Comparison of ENCODE assay signal across 37 cellular contexts in the genomic region with DNA sequence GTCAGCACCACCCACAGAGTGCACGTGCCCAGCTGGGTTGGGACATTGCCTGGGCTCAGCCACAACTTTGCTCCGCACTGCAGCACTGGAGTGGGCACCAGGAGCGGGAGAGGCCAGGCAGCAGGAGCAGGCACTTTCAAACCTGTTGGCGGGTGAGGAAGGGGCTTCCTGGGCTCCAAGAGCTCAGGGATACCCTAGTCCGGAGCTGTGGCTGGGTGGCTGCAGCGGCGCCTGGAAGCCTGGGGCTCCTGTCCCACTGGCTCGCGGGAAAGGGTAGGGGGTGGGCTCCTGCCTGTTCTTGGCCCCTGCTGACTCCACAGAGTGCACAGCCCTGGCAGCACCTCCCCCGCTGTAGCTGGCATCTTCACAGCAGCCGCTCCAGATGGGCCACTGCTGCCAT.
"Had no signal": no experiment of that assay in that cellular context is flagged by ENCODE, and none has a peak within 500 bp of the region (broad histone marks: within the 10 kb centered on the region; RNA-seq: fewer than 3 reads in every experiment).

No MANE protein-coding gene starts in this region.

- H3K4me1 ChIP-seq: ascending aorta had no signal

- DNase-seq: activated CD4-positive, alpha-beta memory T cell treated with anti-CD3 and anti-CD28 coated beads, Interleukin-2, amount 10 ng/mL, durations not matched to agents 7 days and 5 days; activated CD4-positive, alpha-beta T cell treated with anti-CD3 and anti-CD28 coated beads for 1 hour; activated CD4-positive, alpha-beta T cell treated with anti-CD3 and anti-CD28 coated beads for 36 hours; activated CD4-positive, alpha-beta T cell treated with anti-CD3 and anti-CD28 coated beads for 48 hours; activated CD4-positive, alpha-beta T cell treated with anti-CD3 and anti-CD28 coated beads, Interleukin-2, amount 10 ng/mL, durations not matched to agents 7 days and 5 days; activated CD4-positive, alpha-beta T cell treated with anti-CD3 and anti-CD28 coated beads, Interleukin-2, amount 50 U/mL, for 48 hours; activated CD4-positive, CD25-positive, alpha-beta regulatory T cell; activated CD8-positive, alpha-beta memory T cell treated with anti-CD3 and anti-CD28 coated beads for 24 hours; activated CD8-positive, alpha-beta memory T cell treated with anti-CD3 and anti-CD28 coated beads, Interleukin-2, amount 10 ng/mL, durations not matched to agents 7 days and 5 days; activated CD8-positive, alpha-beta memory T cell treated with anti-CD3 and anti-CD28 coated beads, Interleukin-2, amount 50 U/mL, for 48 hours; activated CD8-positive, alpha-beta T cell treated with anti-CD3 and anti-CD28 coated beads, Interleukin-2, amount 10 ng/mL, durations not matched to agents 7 days and 5 days; activated effector memory CD4-positive, alpha-beta T cell treated with Interleukin-2 at 50 U/mL for 16 hours; activated gamma-delta T cell; activated naive CD4-positive, alpha-beta T cell treated with anti-CD3 and anti-CD28 coated beads, Interleukin-2, amount 10 ng/mL, durations not matched to agents 7 days and 5 days; activated naive CD4-positive, alpha-beta T cell treated with Interleukin-2 at 50 U/mL for 16 hours; activated naive CD8-positive, alpha-beta T cell treated with anti-CD3 and anti-CD28 coated beads, Interleukin-2, amount 10 ng/mL, durations not matched to agents 7 days and 5 days; activated naive CD8-positive, alpha-beta T cell treated with anti-CD3 and anti-CD28 coated beads, Interleukin-2, amount 50 U/mL, for 24 hours; activated T-cell treated with anti-CD3 and anti-CD28 coated beads, Interleukin-2, amount 50 U/mL, for 24 hours; activated T-cell treated with anti-CD3 and anti-CD28 coated beads, Interleukin-2, amount 50 U/mL, for 48 hours; amygdala; anterior cingulate cortex; caudate nucleus; cerebellar nuclear complex; T-cell; T-helper 17 cell; T1000 had no signal

- H3K27me3 ChIP-seq: ascending aorta had no signal

- H3K27ac Mint-ChIP-seq: activated CD4-positive, alpha-beta memory T cell treated with anti-CD3 and anti-CD28 coated beads, Interleukin-2, amount 10 ng/mL, durations not matched to agents 7 days and 5 days; activated CD4-positive, alpha-beta T cell treated with anti-CD3 and anti-CD28 coated beads for 36 hours; activated CD4-positive, alpha-beta T cell treated with anti-CD3 and anti-CD28 coated beads, Interleukin-2, amount 10 ng/mL, durations not matched to agents 7 days and 5 days; activated CD8-positive, alpha-beta memory T cell treated with anti-CD3 and anti-CD28 coated beads, Interleukin-2, amount 10 ng/mL, durations not matched to agents 7 days and 5 days; activated CD8-positive, alpha-beta T cell treated with anti-CD3 and anti-CD28 coated beads, Interleukin-2, amount 10 ng/mL, durations not matched to agents 7 days and 5 days; activated naive CD4-positive, alpha-beta T cell treated with anti-CD3 and anti-CD28 coated beads, Interleukin-2, amount 10 ng/mL, durations not matched to agents 7 days and 5 days; activated naive CD4-positive, alpha-beta T cell treated with anti-CD3 and anti-CD28 coated beads, Interleukin-2, amount 50 U/mL, for 24 hours; activated naive CD8-positive, alpha-beta T cell; activated naive CD8-positive, alpha-beta T cell treated with anti-CD3 and anti-CD28 coated beads, Interleukin-2, amount 10 ng/mL, durations not matched to agents 7 days and 5 days; activated naive CD8-positive, alpha-beta T cell treated with anti-CD3 and anti-CD28 coated beads, Interleukin-2, amount 50 U/mL, for 24 hours; activated T-cell treated with anti-CD3 and anti-CD28 coated beads, Interleukin-2, amount 50 U/mL, for 24 hours; activated T-helper 2 cell treated with anti-CD3 and anti-CD28 coated beads, Interferon-gamma antibody, Interleukin-2, Interleukin-4, amounts not matched to agents 10 μg/mL and 5 μg/mL and 100 μg/mL, durations not matched to agents 14 hours and 24 hours and 36 hours; brain; T-cell; T-helper 17 cell had no signal

- H3K27me3 Mint-ChIP-seq: activated CD4-positive, alpha-beta memory T cell treated with anti-CD3 and anti-CD28 coated beads, Interleukin-2, amount 10 ng/mL, durations not matched to agents 7 days and 5 days; activated CD4-positive, alpha-beta T cell treated with anti-CD3 and anti-CD28 coated beads for 36 hours; activated CD4-positive, alpha-beta T cell treated with anti-CD3 and anti-CD28 coated beads, Interleukin-2, amount 10 ng/mL, durations not matched to agents 7 days and 5 days; activated naive CD4-positive, alpha-beta T cell treated with anti-CD3 and anti-CD28 coated beads, Interleukin-2, amount 10 ng/mL, durations not matched to agents 7 days and 5 days; activated naive CD4-positive, alpha-beta T cell treated with anti-CD3 and anti-CD28 coated beads, Interleukin-2, amount 50 U/mL, for 24 hours; activated naive CD8-positive, alpha-beta T cell; activated naive CD8-positive, alpha-beta T cell treated with anti-CD3 and anti-CD28 coated beads, Interleukin-2, amount 50 U/mL, for 24 hours; brain had no signal

- H3K4me3 Mint-ChIP-seq: activated CD4-positive, alpha-beta memory T cell treated with anti-CD3 and anti-CD28 coated beads, Interleukin-2, amount 10 ng/mL, durations not matched to agents 7 days and 5 days; activated CD4-positive, alpha-beta T cell treated with anti-CD3 and anti-CD28 coated beads for 36 hours; activated CD4-positive, alpha-beta T cell treated with anti-CD3 and anti-CD28 coated beads, Interleukin-2, amount 10 ng/mL, durations not matched to agents 7 days and 5 days; activated CD8-positive, alpha-beta memory T cell treated with anti-CD3 and anti-CD28 coated beads, Interleukin-2, amount 10 ng/mL, durations not matched to agents 7 days and 5 days; activated CD8-positive, alpha-beta T cell treated with anti-CD3 and anti-CD28 coated beads, Interleukin-2, amount 10 ng/mL, durations not matched to agents 7 days and 5 days; activated naive CD4-positive, alpha-beta T cell treated with anti-CD3 and anti-CD28 coated beads, Interleukin-2, amount 10 ng/mL, durations not matched to agents 7 days and 5 days; activated naive CD4-positive, alpha-beta T cell treated with anti-CD3 and anti-CD28 coated beads, Interleukin-2, amount 50 U/mL, for 24 hours; activated naive CD8-positive, alpha-beta T cell; activated naive CD8-positive, alpha-beta T cell treated with anti-CD3 and anti-CD28 coated beads, Interleukin-2, amount 10 ng/mL, durations not matched to agents 7 days and 5 days; activated naive CD8-positive, alpha-beta T cell treated with anti-CD3 and anti-CD28 coated beads, Interleukin-2, amount 50 U/mL, for 24 hours; activated T-cell treated with anti-CD3 and anti-CD28 coated beads, Interleukin-2, amount 50 U/mL, for 24 hours; brain; central memory CD8-positive, alpha-beta T cell; T-cell; T-helper 17 cell had no signal

- H3K4me3 ChIP-seq: ascending aorta, cardiac muscle cell had no signal

- H3K9me3 ChIP-seq: ascending aorta had no signal

- FAIRE-seq: bronchial epithelial cell, TTC549 had no signal

- H3K36me3 ChIP-seq: ascending aorta, cardiac muscle cell had no signal

- H3K9me3 Mint-ChIP-seq: activated CD4-positive, alpha-beta memory T cell treated with anti-CD3 and anti-CD28 coated beads, Interleukin-2, amount 10 ng/mL, durations not matched to agents 7 days and 5 days; activated CD4-positive, alpha-beta T cell treated with anti-CD3 and anti-CD28 coated beads, Interleukin-2, amount 10 ng/mL, durations not matched to agents 7 days and 5 days; activated naive CD4-positive, alpha-beta T cell treated with anti-CD3 and anti-CD28 coated beads, Interleukin-2, amount 50 U/mL, for 24 hours; activated naive CD8-positive, alpha-beta T cell treated with anti-CD3 and anti-CD28 coated beads, Interleukin-2, amount 10 ng/mL, durations not matched to agents 7 days and 5 days; activated naive CD8-positive, alpha-beta T cell treated with anti-CD3 and anti-CD28 coated beads, Interleukin-2, amount 50 U/mL, for 24 hours; activated T-cell treated with anti-CD3 and anti-CD28 coated beads, Interleukin-2, amount 50 U/mL, for 24 hours; activated T-helper 2 cell treated with anti-CD3 and anti-CD28 coated beads, Interferon-gamma antibody, Interleukin-2, Interleukin-4, amounts not matched to agents 10 μg/mL and 5 μg/mL and 100 μg/mL, durations not matched to agents 14 hours and 24 hours and 36 hours; central memory CD8-positive, alpha-beta T cell; T-cell had no signal

- H3K27ac ChIP-seq: ascending aorta, cardiac muscle cell, VCaP had no signal

- H3K4me1 Mint-ChIP-seq: activated CD4-positive, alpha-beta memory T cell treated with anti-CD3 and anti-CD28 coated beads, Interleukin-2, amount 10 ng/mL, durations not matched to agents 7 days and 5 days; activated CD4-positive, alpha-beta T cell treated with anti-CD3 and anti-CD28 coated beads for 36 hours; activated CD4-positive, alpha-beta T cell treated with anti-CD3 and anti-CD28 coated beads, Interleukin-2, amount 10 ng/mL, durations not matched to agents 7 days and 5 days; activated CD8-positive, alpha-beta memory T cell treated with anti-CD3 and anti-CD28 coated beads, Interleukin-2, amount 10 ng/mL, durations not matched to agents 7 days and 5 days; activated naive CD4-positive, alpha-beta T cell treated with anti-CD3 and anti-CD28 coated beads, Interleukin-2, amount 10 ng/mL, durations not matched to agents 7 days and 5 days; activated naive CD4-positive, alpha-beta T cell treated with anti-CD3 and anti-CD28 coated beads, Interleukin-2, amount 50 U/mL, for 24 hours; activated naive CD8-positive, alpha-beta T cell treated with anti-CD3 and anti-CD28 coated beads, Interleukin-2, amount 10 ng/mL, durations not matched to agents 7 days and 5 days; activated naive CD8-positive, alpha-beta T cell treated with anti-CD3 and anti-CD28 coated beads, Interleukin-2, amount 50 U/mL, for 24 hours; brain; central memory CD8-positive, alpha-beta T cell; T-cell; T-helper 17 cell had no signal

- ATAC-seq: activated CD4-positive, alpha-beta T cell treated with anti-CD3 and anti-CD28 coated beads for 36 hours; activated CD4-positive, CD25-positive, alpha-beta regulatory T cell treated with anti-CD3 and anti-CD28 coated beads, Interleukin-2, amount 50 U/mL, for 24 hours; activated CD8-positive, alpha-beta memory T cell treated with anti-CD3 and anti-CD28 coated beads, Interleukin-2, amount 10 ng/mL, durations not matched to agents 7 days and 5 days; activated CD8-positive, alpha-beta T cell treated with anti-CD3 and anti-CD28 coated beads, Interleukin-2, amount 10 ng/mL, durations not matched to agents 7 days and 5 days; activated naive CD8-positive, alpha-beta T cell treated with anti-CD3 and anti-CD28 coated beads, Interleukin-2, amount 50 U/mL, for 24 hours; T-cell; T-helper 17 cell had no signal
